ENCODE assay signal across 25 cellular contexts in the genomic region with DNA sequence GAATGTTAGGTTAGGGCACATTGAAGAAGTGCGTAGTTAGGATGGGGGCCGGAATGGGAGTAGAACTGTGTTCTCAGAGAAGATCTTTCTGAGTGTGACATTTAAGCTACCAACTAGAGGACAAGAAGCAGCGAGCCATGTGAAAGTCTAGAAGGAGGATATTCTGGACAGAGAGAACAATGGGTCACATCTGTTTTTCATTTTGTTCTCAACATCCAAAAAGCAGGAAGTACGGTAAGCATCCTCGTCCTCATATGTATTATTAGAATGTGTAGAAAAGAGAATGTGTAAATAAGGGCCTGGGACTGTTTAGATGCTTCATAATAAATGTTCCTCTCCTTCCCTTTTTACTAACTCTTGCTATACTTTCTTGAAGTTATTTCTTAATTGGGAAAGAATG.
"Had no signal": no experiment of that assay in that cellular context is flagged by ENCODE, and none has a peak within 500 bp of the region (broad histone marks: within the 10 kb centered on the region; RNA-seq: fewer than 3 reads in every experiment).

No MANE protein-coding gene starts in this region.

- DNase-seq: activated CD4-positive, alpha-beta T cell treated with anti-CD3 and anti-CD28 coated beads, Interleukin-2, amount 10 ng/mL, durations not matched to agents 24 days and 14 days; activated CD8-positive, alpha-beta memory T cell treated with anti-CD3 and anti-CD28 coated beads, Interleukin-2, amount 10 ng/mL, durations not matched to agents 7 days and 5 days; activated CD8-positive, alpha-beta T cell treated with anti-CD3 and anti-CD28 coated beads for 36 hours; activated effector memory CD4-positive, alpha-beta T cell treated with anti-CD3 and anti-CD28 coated beads, Interleukin-2, amount 50 U/mL, for 16 hours; activated T-cell treated with anti-CD3 and anti-CD28 coated beads for 4 hours; aorta; brain microvascular endothelial cell; caudate nucleus; dermis blood vessel endothelial cell; effector CD8-positive, alpha-beta T cell; head of caudate nucleus; left colon; mesendoderm; mucosa of descending colon; stimulated activated CD4-positive, alpha-beta T cell treated with anti-CD3 and anti-CD28 coated beads, Interleukin-15, amount 100 ng/mL, for 24 hours; stimulated activated CD4-positive, alpha-beta T cell treated with anti-CD3 and anti-CD28 coated beads, Interleukin-2, amount 100 ng/mL, for 48 hours; stimulated activated CD8-positive, alpha-beta memory T cell treated with anti-CD3 and anti-CD28 coated beads, Interleukin-4, amount 100 ng/mL, for 48 hours; stimulated activated naive B cell treated with anti-CD40 and anti-IgM and Interleukin-4, amounts not matched to agents 10 μg/mL and 1 μg/mL and 100 μg/mL, for 72 hours; transverse colon had no signal

- H3K4me2 ChIP-seq: smooth muscle cell had no signal

- H3K9me3 ChIP-seq: mucosa of descending colon had no signal

- H3K27ac ChIP-seq: brain microvascular endothelial cell, gastroesophageal sphincter, transverse colon, VCaP had no signal

- H3K27me3 ChIP-seq: brain microvascular endothelial cell had no signal

- H3K4me3 ChIP-seq: gastroesophageal sphincter, mucosa of descending colon, smooth muscle cell, transverse colon had no signal

- H3K36me3 ChIP-seq: brain microvascular endothelial cell, gastroesophageal sphincter, transverse colon had no signal

- H3K4me1 ChIP-seq: gastroesophageal sphincter, transverse colon had no signal

- ATAC-seq: activated CD4-positive, CD25-positive, alpha-beta regulatory T cell treated with anti-CD3 and anti-CD28 coated beads, Interleukin-2, amount 50 U/mL, for 24 hours; activated CD8-positive, alpha-beta memory T cell treated with anti-CD3 and anti-CD28 coated beads, Interleukin-2, amount 10 ng/mL, durations not matched to agents 7 days and 5 days; activated CD8-positive, alpha-beta T cell treated with anti-CD3 and anti-CD28 coated beads for 36 hours; esophagus mucosa; gastroesophageal sphincter; left colon; mucosa of descending colon; sciatic nerve; stimulated activated naive B cell treated with anti-CD40 and anti-IgM and Interleukin-4, amounts not matched to agents 10 μg/mL and 1 μg/mL and 100 μg/mL, for 72 hours had no signal
